14 cellular contexts compared by ENCODE assay signal in genomic region chr14:23449314-23449713, GRCh38. TPM values are rescaled to one million over a fixed set of nuclear protein-coding genes. Genes with fewer than 3 reads are reported as not detected.
DNase-seq lines count a peak whose midpoint lies in the region; ATAC-seq and TF ChIP-seq lines count a peak whose summit lies in the region.
"Had no signal": no experiment of that assay in that cellular context is flagged by ENCODE, and none has a peak within 500 bp of the region (broad histone marks: within the 10 kb centered on the region; RNA-seq: fewer than 3 reads in every experiment).

No MANE protein-coding gene starts in this region.

- peaks cover 13% of the 10 kb centered on the region for H3K27me3 Mint-ChIP-seq in activated T-cell treated with anti-CD3 and anti-CD28 coated beads, Interleukin-2, amount 50 U/mL, for 72 hours (ENCODE audit: low read depth)

- H3K4me3 ChIP-seq in left ventricle myocardium inferior = no peak overlapping the region
- H3K4me3 ChIP-seq: BLaER1 treated with 17β-estradiol and CSF1 and Interleukin-3, amounts not matched to agents 10 nM and 100 nM; GM12878 had no signal

- no peak overlapping the region for H3K4me3 Mint-ChIP-seq in activated T-cell treated with anti-CD3 and anti-CD28 coated beads, Interleukin-2, amount 50 U/mL, for 72 hours
- H3K4me3 Mint-ChIP-seq: CD4-positive, CD25-positive, alpha-beta regulatory T cell had no signal

- no peaks in the 10 kb centered on the region for H3K36me3 ChIP-seq in left ventricle myocardium inferior
- H3K36me3 ChIP-seq: BLaER1 treated with 17β-estradiol and CSF1 and Interleukin-3, amounts not matched to agents 10 nM and 100 nM had no signal

- intact Hi-C loops in left ventricle myocardium inferior (cut with micrococcal nuclease) = no loop called here
- intact Hi-C loops in Right ventricle myocardium superior (cut with DNase I) = no loop called here

- H3K27ac Mint-ChIP-seq in activated T-cell treated with anti-CD3 and anti-CD28 coated beads, Interleukin-2, amount 50 U/mL, for 72 hours = peak overlapping the region; percentile 78

- H3K4me1 Mint-ChIP-seq in activated T-cell treated with anti-CD3 and anti-CD28 coated beads, Interleukin-2, amount 50 U/mL, for 72 hours (ENCODE audit: low read depth) = peaks cover 10% of the 10 kb centered on the region
- H3K4me1 Mint-ChIP-seq: CD4-positive, CD25-positive, alpha-beta regulatory T cell had no signal

- H3K36me3 Mint-ChIP-seq in activated T-cell treated with anti-CD3 and anti-CD28 coated beads, Interleukin-2, amount 50 U/mL, for 72 hours (ENCODE audit: insufficient read depth in 2 of 2) = no peaks in the 10 kb centered on the region
- H3K36me3 Mint-ChIP-seq: CD4-positive, CD25-positive, alpha-beta regulatory T cell had no signal

- no peak for DNase-seq in activated T-cell treated with anti-CD3 and anti-CD28 coated beads, Interleukin-2, amount 50 U/mL, for 72 hours
- DNase-seq in activated T-cell treated with anti-CD3 and anti-CD28 coated beads, Interleukin-2, amount 50 U/mL, for 48 hours = no peak
- no peak for DNase-seq in left ventricle myocardium inferior
- no peak for DNase-seq in Right ventricle myocardium superior
- DNase-seq in mesenteric fat pad (ENCODE audit: low spot score) = peak; percentile 45
- DNase-seq in ureter (ENCODE audit: low spot score) = peak; percentile 10
- no peak for DNase-seq in NCI-H146 treated with DMSO at 0.1 percent for 48 hours (lab: John Stamatoyannopoulos, UW; ENCODE audit: unreplicated experiment)
- DNase-seq in mucosa of gallbladder (ENCODE audit: low spot score) = no peak
- DNase-seq: ACHN; CD4-positive, CD25-positive, alpha-beta regulatory T cell; DMS53 had no signal

- H3K27me3 ChIP-seq in left ventricle myocardium inferior (ENCODE audit: low read depth) = peaks cover 4% of the 10 kb centered on the region
- H3K27me3 ChIP-seq: BLaER1 treated with 17β-estradiol and CSF1 and Interleukin-3, amounts not matched to agents 10 nM and 100 nM had no signal

- peak overlapping the region; percentile 49 for H3K27ac ChIP-seq in left ventricle myocardium inferior (replicated peaks)
- H3K27ac ChIP-seq: BLaER1 treated with 17β-estradiol and CSF1 and Interleukin-3, amounts not matched to agents 10 nM and 100 nM had no signal

- H3K9me3 Mint-ChIP-seq in activated T-cell treated with anti-CD3 and anti-CD28 coated beads, Interleukin-2, amount 50 U/mL, for 72 hours = no peaks in the 10 kb centered on the region
- H3K9me3 Mint-ChIP-seq: CD4-positive, CD25-positive, alpha-beta regulatory T cell had no signal

- ATAC-seq in activated T-cell treated with anti-CD3 and anti-CD28 coated beads, Interleukin-2, amount 50 U/mL, for 72 hours (replicated peaks in 1 of 2) = no peak
- no peak for ATAC-seq in Right ventricle myocardium superior (ENCODE audit: poor library complexity)
- ATAC-seq: GM12878 had no signal

- no peak for TF ChIP-seq CTCF in left ventricle myocardium inferior (IDR thresholded peaks at IDR 0.05; ENCODE audit: borderline replicate concordance)

- no peaks in the 10 kb centered on the region for H3K9me3 ChIP-seq in left ventricle myocardium inferior (replicated peaks)

- H3K4me1 ChIP-seq in left ventricle myocardium inferior = peaks cover 33% of the 10 kb centered on the region

RNA-seq across cellular contexts. Expression of gene MYH7, which starts 13.9 kb away (rescaled TPM):
- total RNA-seq in activated T-cell treated with anti-CD3 and anti-CD28 coated beads, Interleukin-2, amount 50 U/mL, for 72 hours = under 1 TPM; 0.05 to 0.56 TPM
- 14,853 TPM for total RNA-seq in left ventricle myocardium inferior
- total RNA-seq in Right ventricle myocardium superior = 11,793 TPM
- not detected for total RNA-seq in mesenteric fat pad
- 2.1 TPM for total RNA-seq in ureter
- total RNA-seq in mucosa of gallbladder = 0.12 TPM
- total RNA-seq: A172; CD4-positive, CD25-positive, alpha-beta regulatory T cell had no signal

RNA-seq across cellular contexts. Expression of gene NGDN, which starts 20.2 kb away (rescaled TPM):
- total RNA-seq in activated T-cell treated with anti-CD3 and anti-CD28 coated beads, Interleukin-2, amount 50 U/mL, for 72 hours = 10 to 100 TPM; 71.0 to 77.6 TPM
- total RNA-seq in left ventricle myocardium inferior = 17.2 TPM
- total RNA-seq in Right ventricle myocardium superior = 17.0 TPM
- total RNA-seq in mesenteric fat pad = 29.7 TPM
- total RNA-seq in ureter = 39.9 TPM
- total RNA-seq in mucosa of gallbladder = 22.9 TPM

RNA-seq across cellular contexts. Expression of gene MYH6, which starts 41.2 kb away (rescaled TPM):
- 1 to 10 TPM in 1 of 2 donors, under 1 TPM in 1; 0.65 to 2.1 TPM for total RNA-seq in activated T-cell treated with anti-CD3 and anti-CD28 coated beads, Interleukin-2, amount 50 U/mL, for 72 hours
- total RNA-seq in left ventricle myocardium inferior (1,823 TPM), Right ventricle myocardium superior (4,934 TPM), mesenteric fat pad (not detected), ureter (not detected), mucosa of gallbladder (not detected)
- total RNA-seq: A172; CD4-positive, CD25-positive, alpha-beta regulatory T cell; GM12878 had no signal

Comparison
In these comparisons a context has a peak if more than half of its experiments do, and no peak if none do; other contexts are left out.
1. DNase-seq: peak in mesenteric fat pad (single experiment) and ureter (single experiment); none in activated T-cell treated with anti-CD3 and anti-CD28 coated beads, Interleukin-2, amount 50 U/mL, for 72 hours (0 of 2), activated T-cell treated with anti-CD3 and anti-CD28 coated beads, Interleukin-2, amount 50 U/mL, for 48 hours (0 of 2), left ventricle myocardium inferior (single experiment), Right ventricle myocardium superior (single experiment), NCI-H146 treated with DMSO at 0.1 percent for 48 hours (single experiment) and mucosa of gallbladder (single experiment).
2. RNA of gene MYH7, which starts 13.9 kb away (total RNA-seq): 14,853 TPM in left ventricle myocardium inferior (single experiment) and 11,793 TPM in Right ventricle myocardium superior (single experiment); 2.1 TPM in ureter (single experiment), 0.05 to 0.56 TPM in activated T-cell treated with anti-CD3 and anti-CD28 coated beads, Interleukin-2, amount 50 U/mL, for 72 hours, 0.12 TPM in mucosa of gallbladder (single experiment) and not detected in mesenteric fat pad (single experiment); every median in the first group is over 1,000 times any median in the second.
3. RNA of gene MYH6, which starts 41.2 kb away (total RNA-seq): 4,934 TPM in Right ventricle myocardium superior (single experiment) and 1,823 TPM in left ventricle myocardium inferior (single experiment); 0.65 to 2.1 TPM in activated T-cell treated with anti-CD3 and anti-CD28 coated beads, Interleukin-2, amount 50 U/mL, for 72 hours, not detected in ureter (single experiment), not detected in mesenteric fat pad (single experiment) and not detected in mucosa of gallbladder (single experiment); every median in the first group is over 100 times any median in the second.